ENCODE assay signal across 8 cellular contexts in genomic region chr17:59165933-59166342, GRCh38. TPM values are rescaled to one million over a fixed set of nuclear protein-coding genes. Genes with fewer than 3 reads are reported as not detected.
DNase-seq lines count a peak whose midpoint lies in the region; ATAC-seq and TF ChIP-seq lines count a peak whose summit lies in the region.

No MANE protein-coding gene starts in this region.

- no peak for ATAC-seq in Right ventricle myocardium superior (ENCODE audit: poor library complexity)
- ATAC-seq in GM18520 (IDR thresholded peaks at IDR 0.05; ENCODE audit: unreplicated experiment): no peak

- H3K9me3 ChIP-seq in left ventricle myocardium inferior (replicated peaks) (no peaks in the 10 kb centered on the region), liver (ENCODE audit: control insufficient read depth in 4 of 4, low read length in 3 of 4) (no peaks in the 10 kb centered on the region), thyroid gland (no peaks in the 10 kb centered on the region)

- peak overlapping the region; percentile 84 for H3K27ac Mint-ChIP-seq in T-helper 2 cell treated with Interferon-gamma antibody and Interleukin-4, amounts not matched to agents 5 μg/mL and 100 μg/mL, for 36 hours

- intact Hi-C loops in left ventricle myocardium inferior (cut with micrococcal nuclease): no loop called here
- intact Hi-C loops in Right ventricle myocardium superior (cut with DNase I): no loop called here
- intact Hi-C loops in thyroid gland (cut with DNase I): no loop called here

- peak in 1 of 2 donors; percentile 9 for TF ChIP-seq POLR2A in thyroid gland (IDR thresholded peaks at IDR 0.05)

- no peaks in the 10 kb centered on the region for H3K9me3 Mint-ChIP-seq in T-helper 2 cell treated with Interferon-gamma antibody and Interleukin-4, amounts not matched to agents 5 μg/mL and 100 μg/mL, for 36 hours

- DNase-seq in left ventricle myocardium inferior (no peak), Right ventricle myocardium superior (no peak), KBM-7 (peak; percentile 62), cardiac fibroblast (ENCODE audit: low read depth in 2 of 2) (peak; percentile 42 to 57), thyroid gland (peak; percentile 79 to 83)
- peak; percentile 14 for DNase-seq in T-helper 2 cell treated with Interferon-gamma antibody and Interleukin-4, amounts not matched to agents 5 μg/mL and 100 μg/mL, for 36 hours (ENCODE audit: low spot score)

- no peaks in the 10 kb centered on the region for H3K27me3 Mint-ChIP-seq in T-helper 2 cell treated with Interferon-gamma antibody and Interleukin-4, amounts not matched to agents 5 μg/mL and 100 μg/mL, for 36 hours (ENCODE audit: low read depth)

- 73% methylated on average over 2 of the region's 2 CpGs for WGBS in liver
- 41 to 49% methylated on average over 2 of the region's 2 CpGs for WGBS in thyroid gland, 2 donors

- H3K4me3 Mint-ChIP-seq in T-helper 2 cell treated with Interferon-gamma antibody and Interleukin-4, amounts not matched to agents 5 μg/mL and 100 μg/mL, for 36 hours: no peak overlapping the region

- H3K27me3 ChIP-seq in left ventricle myocardium inferior (ENCODE audit: low read depth) (no peaks in the 10 kb centered on the region), liver (ENCODE audit: control insufficient read depth in 4 of 4, insufficient read depth in 4 of 4, low read length in 3 of 4) (no peaks in the 10 kb centered on the region), thyroid gland (no peaks in the 10 kb centered on the region)

- H3K4me1 ChIP-seq in left ventricle myocardium inferior (no peaks in the 10 kb centered on the region), liver (ENCODE audit: control insufficient read depth in 4 of 4, insufficient read depth in 4 of 4, low read length in 3 of 4) (no peaks in the 10 kb centered on the region), thyroid gland (peaks cover 0 to 3% of the 10 kb centered on the region in 2 donors)

- peak; percentile 22 to 50 for TF ChIP-seq RAD21 in liver (IDR thresholded peaks at IDR 0.05)

- no peaks in the 10 kb centered on the region for H3K36me3 ChIP-seq in left ventricle myocardium inferior
- no peaks in the 10 kb centered on the region for H3K36me3 ChIP-seq in liver (ENCODE audit: control insufficient read depth in 4 of 4, insufficient read depth in 3 of 4, low read depth in 1 of 4, low read length in 3 of 4)
- no peaks in the 10 kb centered on the region for H3K36me3 ChIP-seq in thyroid gland

- peaks cover 20% of the 10 kb centered on the region for H3K4me1 Mint-ChIP-seq in T-helper 2 cell treated with Interferon-gamma antibody and Interleukin-4, amounts not matched to agents 5 μg/mL and 100 μg/mL, for 36 hours (ENCODE audit: low read depth)

- H3K4me3 ChIP-seq in left ventricle myocardium inferior (no peak overlapping the region), cardiac fibroblast (replicated peaks in 1 of 2; ENCODE audit: low read depth in 2 of 2, low read length in 2 of 2) (no peak overlapping the region), liver (ENCODE audit: low read depth in 1 of 3, low read length in 3 of 3) (no peak overlapping the region), thyroid gland (replicated peaks in 1 of 3) (no peak overlapping the region)

- no peak overlapping the region for H3K27ac ChIP-seq in left ventricle myocardium inferior (replicated peaks)
- H3K27ac ChIP-seq in liver (ENCODE audit: low read depth in 1 of 2, low read length in 2 of 2): no peak overlapping the region
- H3K27ac ChIP-seq in thyroid gland: peak overlapping the region in 2 of 3 donors; percentile 3 to 57

- in situ Hi-C loops in KBM-7 (cut with MboI; ENCODE audit: low pct_unique_long_range_greater_than_20kb, low sequenced_read_pairs): no loop called here

- H3K36me3 Mint-ChIP-seq in T-helper 2 cell treated with Interferon-gamma antibody and Interleukin-4, amounts not matched to agents 5 μg/mL and 100 μg/mL, for 36 hours (ENCODE audit: low read depth): peaks cover 14% of the 10 kb centered on the region

- H3K9ac ChIP-seq in liver (ENCODE audit: low read depth in 1 of 2, low read length in 2 of 2): no peak overlapping the region

- TF ChIP-seq CTCF in left ventricle myocardium inferior (IDR thresholded peaks at IDR 0.05; ENCODE audit: borderline replicate concordance) (peak; percentile 51), cardiac fibroblast (IDR thresholded peaks at IDR 0.05; ENCODE audit: low read depth, low read length) (peak; percentile 65), liver (IDR thresholded peaks at IDR 0.05; ENCODE audit: low read depth, low read length, missing input control) (peak; percentile 49), thyroid gland (IDR thresholded peaks at IDR 0.05) (peak in 5 of 6 experiments; percentile 54 to 76 (median 69))

TF ChIP-seq in liver, 16 proteins besides CTCF, POLR2A, EP300 and RAD21:
- TF ChIP-seq MAX (IDR thresholded peaks at IDR 0.05) (no peak), HNF4A (conservative IDR thresholded peaks at IDR 0.05) (no peak), RXRA (IDR thresholded peaks at IDR 0.05) (no peak), HNF4G (IDR thresholded peaks at IDR 0.05) (no peak), ATF3 (IDR thresholded peaks at IDR 0.05) (no peak), REST (IDR thresholded peaks at IDR 0.05) (no peak), JUND (IDR thresholded peaks at IDR 0.05) (no peak), GABPA (IDR thresholded peaks at IDR 0.05 in 1 of 2, conservative IDR thresholded peaks at IDR 0.05 in 1 of 2) (no peak), EGR1 (IDR thresholded peaks at IDR 0.05; ENCODE audit: low read depth in 2 of 2) (no peak), NR2F2 (IDR thresholded peaks at IDR 0.05) (no peak)
- TF ChIP-seq, protein P1, sequence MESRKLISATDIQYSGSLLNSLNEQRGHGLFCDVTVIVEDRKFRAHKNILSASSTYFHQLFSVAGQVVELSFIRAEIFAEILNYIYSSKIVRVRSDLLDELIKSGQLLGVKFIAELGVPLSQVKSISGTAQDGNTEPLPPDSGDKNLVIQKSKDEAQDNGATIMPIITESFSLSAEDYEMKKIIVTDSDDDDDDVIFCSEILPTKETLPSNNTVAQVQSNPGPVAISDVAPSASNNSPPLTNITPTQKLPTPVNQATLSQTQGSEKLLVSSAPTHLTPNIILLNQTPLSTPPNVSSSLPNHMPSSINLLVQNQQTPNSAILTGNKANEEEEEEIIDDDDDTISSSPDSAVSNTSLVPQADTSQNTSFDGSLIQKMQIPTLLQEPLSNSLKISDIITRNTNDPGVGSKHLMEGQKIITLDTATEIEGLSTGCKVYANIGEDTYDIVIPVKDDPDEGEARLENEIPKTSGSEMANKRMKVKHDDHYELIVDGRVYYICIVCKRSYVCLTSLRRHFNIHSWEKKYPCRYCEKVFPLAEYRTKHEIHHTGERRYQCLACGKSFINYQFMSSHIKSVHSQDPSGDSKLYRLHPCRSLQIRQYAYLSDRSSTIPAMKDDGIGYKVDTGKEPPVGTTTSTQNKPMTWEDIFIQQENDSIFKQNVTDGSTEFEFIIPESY (IDR thresholded peaks at IDR 0.05): no peak

RNA-seq across cellular contexts. Expression of gene PRR11, which starts 10.4 kb away (rescaled TPM):
- 1.5 TPM for total RNA-seq in left ventricle myocardium inferior
- total RNA-seq in Right ventricle myocardium superior: 1.3 TPM
- total RNA-seq in liver: 10 to 100 TPM in 1 of 2 donors, under 1 TPM in 1; 0.17 to 17.7 TPM
- 1 to 10 TPM in 1 of 2 donors, under 1 TPM in 1; 0.79 to 1.1 TPM for polyA plus RNA-seq in liver
- total RNA-seq in thyroid gland: 1 to 10 TPM in 3 of 4 donors, under 1 TPM in 1; 0.89 to 2.2 (median 1.3) TPM

RNA-seq across cellular contexts. Expression of gene SKA2, which starts 11.0 kb away (rescaled TPM):
- total RNA-seq in left ventricle myocardium inferior (37.9 TPM), Right ventricle myocardium superior (32.7 TPM), liver (10 to 100 TPM; 10.5 to 29.6 TPM), thyroid gland (10 to 100 TPM; 41.2 to 65.3 (median 46.8) TPM)
- polyA plus RNA-seq in liver: 10 to 100 TPM; 11.2 to 12.2 TPM

RNA-seq across cellular contexts. Expression of gene SMG8, which starts 43.9 kb away (rescaled TPM):
- total RNA-seq in left ventricle myocardium inferior: 11.1 TPM
- 7.9 TPM for total RNA-seq in Right ventricle myocardium superior
- total RNA-seq in liver: 1 to 10 TPM; 8.3 to 9.0 TPM
- polyA plus RNA-seq in liver: 1 to 10 TPM; 1.9 to 4.3 TPM
- 10 to 100 TPM in 3 of 4 donors, 1 to 10 TPM in 1; 7.8 to 14.6 (median 12.1) TPM for total RNA-seq in thyroid gland

RNA-seq across cellular contexts. Expression of gene GDPD1, which starts 54.4 kb away (rescaled TPM):
- total RNA-seq in left ventricle myocardium inferior (2.9 TPM), Right ventricle myocardium superior (2.1 TPM), liver (1 to 10 TPM in 1 of 2 donors, under 1 TPM in 1; 0.92 to 1.4 TPM), thyroid gland (1 to 10 TPM; 1.0 to 3.7 (median 3.5) TPM)
- polyA plus RNA-seq in liver: under 1 TPM; 0.45 to 0.64 TPM

RNA-seq across cellular contexts. Expression of gene TRIM37, which starts 59.3 kb away (rescaled TPM):
- total RNA-seq in left ventricle myocardium inferior: 20.9 TPM
- 19.5 TPM for total RNA-seq in Right ventricle myocardium superior
- 10 to 100 TPM in 1 of 2 donors, 1 to 10 TPM in 1; 8.2 to 12.9 TPM for total RNA-seq in liver
- polyA plus RNA-seq in liver: 1 to 10 TPM; 5.4 to 8.1 TPM
- 10 to 100 TPM; 30.2 to 46.8 (median 34.2) TPM for total RNA-seq in thyroid gland

Comparison
In these comparisons a context has a peak if more than half of its experiments do, and no peak if none do; other contexts are left out.
1. DNase-seq: peak in KBM-7 (single experiment), T-helper 2 cell treated with Interferon-gamma antibody and Interleukin-4, amounts not matched to agents 5 μg/mL and 100 μg/mL, for 36 hours (single experiment), cardiac fibroblast (2 of 2) and thyroid gland (2 of 2); none in left ventricle myocardium inferior (single experiment) and Right ventricle myocardium superior (single experiment).
2. H3K27ac ChIP-seq: peak in thyroid gland (2 of 3); none in left ventricle myocardium inferior (single experiment) and liver (0 of 2).
3. Peak in every context shown above with its lines, with median percentiles within 50 percentile points of each other: CTCF ChIP-seq.